Comparison of ENCODE assay signal across 19 cellular contexts in the genomic region with DNA sequence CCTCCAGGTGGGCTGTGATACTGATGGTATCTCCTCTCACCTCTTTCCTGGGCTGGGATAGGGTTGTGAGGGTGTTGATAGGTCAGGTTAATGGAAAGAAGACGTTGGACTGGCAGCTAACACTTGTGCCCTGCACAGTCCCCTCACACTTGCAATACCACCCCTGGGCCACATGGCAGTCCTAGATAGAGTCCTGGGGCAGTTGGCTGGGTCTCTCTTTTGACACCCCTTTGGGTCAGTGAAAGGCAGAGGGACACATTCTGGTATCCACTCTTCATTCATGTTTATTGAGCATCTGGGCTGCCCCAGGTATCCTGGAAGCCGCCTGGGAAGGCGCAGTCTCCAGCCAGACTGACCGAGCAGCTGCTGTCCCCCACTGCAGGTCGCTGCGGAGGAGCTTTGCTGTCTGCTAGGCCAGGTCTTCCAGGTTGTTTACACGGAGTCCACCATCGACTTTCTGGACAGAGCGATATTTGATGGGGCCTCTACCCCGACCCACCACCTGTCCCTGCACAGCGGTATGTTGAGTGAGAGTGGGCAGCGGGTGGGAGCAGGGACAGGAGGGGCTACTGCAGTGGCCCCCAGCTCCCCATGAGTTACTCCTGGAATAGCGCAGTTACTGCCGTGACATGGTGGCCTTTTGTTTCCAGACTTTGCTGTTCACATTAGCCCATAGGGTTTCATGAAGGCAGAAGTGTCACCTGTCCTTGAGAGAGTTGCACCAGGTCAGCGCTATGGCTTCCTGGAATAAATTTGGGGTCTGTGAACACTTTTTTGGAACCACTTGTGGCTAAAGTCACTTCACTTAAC. TPM values are rescaled to one million over a fixed set of nuclear protein-coding genes. Genes with fewer than 3 reads are reported as not detected.
DNase-seq lines count a peak whose midpoint lies in the region; ATAC-seq and TF ChIP-seq lines count a peak whose summit lies in the region.
"Had no signal": no experiment of that assay in that cellular context is flagged by ENCODE, and none has a peak within 500 bp of the region (broad histone marks: within the 10 kb centered on the region; RNA-seq: fewer than 3 reads in every experiment).

No MANE protein-coding gene starts in this region.

- no peak for TF ChIP-seq EP300 in tibial nerve (IDR thresholded peaks at IDR 0.05)

- no peaks in the 10 kb centered on the region for H3K9me3 Mint-ChIP-seq in CD14-positive monocyte
- H3K9me3 Mint-ChIP-seq in immature natural killer cell = no peaks in the 10 kb centered on the region
- H3K9me3 Mint-ChIP-seq: memory B cell had no signal

- H2AFZ ChIP-seq in DND-41 (ENCODE audit: low read depth, low read length) = no peak overlapping the region

- H3K9ac ChIP-seq in DND-41 (ENCODE audit: low read depth, low read length) = no peak overlapping the region
- H3K9ac ChIP-seq: BLaER1 had no signal

- intact Hi-C loops in CD14-positive monocyte (cut with micrococcal nuclease) = no loop called here

- H3K4me2 ChIP-seq in DND-41 (ENCODE audit: insufficient read depth, low read length) = no peak overlapping the region
- H3K4me2 ChIP-seq: BLaER1 had no signal

- H3K4me3 ChIP-seq in DND-41 (ENCODE audit: low read depth in 1 of 2, low read length in 2 of 2) (no peak overlapping the region), tibial nerve (no peak overlapping the region)
- H3K4me3 ChIP-seq: adrenal gland, BLaER1, gastroesophageal sphincter had no signal

- H3K79me2 ChIP-seq in DND-41 (ENCODE audit: insufficient read depth, low read length) = peaks cover 52% of the 10 kb centered on the region

- no peaks in the 10 kb centered on the region for H3K9me3 ChIP-seq in DND-41 (ENCODE audit: insufficient read depth, low read length, severe bottlenecking)
- no peaks in the 10 kb centered on the region for H3K9me3 ChIP-seq in T-helper 17 cell (ENCODE audit: control insufficient read depth, low read length, poor library complexity, severe bottlenecking)
- H3K9me3 ChIP-seq in tibial nerve = no peaks in the 10 kb centered on the region
- H3K9me3 ChIP-seq: adrenal gland, BLaER1, gastroesophageal sphincter had no signal

- H3K27me3 Mint-ChIP-seq in CD14-positive monocyte (ENCODE audit: low read depth in 3 of 3) (peaks cover 0 to 4% (median 2%) of the 10 kb centered on the region in 3 donors), T-helper 17 cell (no peaks in the 10 kb centered on the region), immature natural killer cell (ENCODE audit: low read depth in 3 of 3) (peaks cover 0 to 3% (median 2%) of the 10 kb centered on the region in 3 donors)
- H3K27me3 Mint-ChIP-seq: memory B cell had no signal

- DNase-seq in CD14-positive monocyte (ENCODE audit: low spot score) (no peak), DND-41 (no peak), T-helper 17 cell (no peak), immature natural killer cell (no peak), NCI-H2196 treated with DMSO at 0.1 percent for 48 hours (lab: John Stamatoyannopoulos, UW; ENCODE audit: unreplicated experiment) (no peak), ecto neural progenitor cell (ENCODE audit: low spot score) (no peak), tibial nerve (ENCODE audit: low spot score in 2 of 2) (no peak)
- DNase-seq: activated CD8-positive, alpha-beta memory T cell treated with anti-CD3 and anti-CD28 coated beads, Interleukin-2, amount 50 U/mL, for 48 hours; central memory CD4-positive, alpha-beta T cell; DMS79; KG1; NCI-H1105 treated with DMSO at 0.1 percent for 48 hours; NCI-H345; stimulated activated naive CD4-positive, alpha-beta T cell treated with Interleukin-2 at 50 U/mL for 16 hours had no signal

- no peak for TF ChIP-seq POLR2A in tibial nerve (IDR thresholded peaks at IDR 0.05)

- H3K4me1 Mint-ChIP-seq in CD14-positive monocyte = peaks cover 23% of the 10 kb centered on the region
- peaks cover 14% of the 10 kb centered on the region for H3K4me1 Mint-ChIP-seq in T-helper 17 cell
- peaks cover 69 to 76% of the 10 kb centered on the region in 2 donors for H3K4me1 Mint-ChIP-seq in immature natural killer cell

- H4K20me1 ChIP-seq in DND-41 (ENCODE audit: insufficient read depth, low read length) = peaks cover 78% of the 10 kb centered on the region

- no peaks in the 10 kb centered on the region for H3K4me1 ChIP-seq in DND-41 (ENCODE audit: insufficient read depth, low read length)
- peaks cover 0 to 11% (median 0%) of the 10 kb centered on the region in 4 donors for H3K4me1 ChIP-seq in tibial nerve
- H3K4me1 ChIP-seq: adrenal gland, gastroesophageal sphincter had no signal

- H3K36me3 ChIP-seq in DND-41 (ENCODE audit: insufficient read depth, low read length) (peaks cover 92% of the 10 kb centered on the region), tibial nerve (peaks cover 0 to 97% (median 25%) of the 10 kb centered on the region in 3 donors)

- ATAC-seq in DND-41 (ENCODE audit: insufficient read depth, low read depth) = peak; percentile 41; the same call in 1 of the 3 replicates
- no peak for ATAC-seq in T-helper 17 cell
- ATAC-seq: gastroesophageal sphincter had no signal

- WGBS in tibial nerve, 2 donors = 91 to 92% methylated on average over 12 to 15 of the region's 15 CpGs

- peaks cover 87 to 98% of the 10 kb centered on the region in 2 donors for H3K36me3 Mint-ChIP-seq in CD14-positive monocyte
- H3K36me3 Mint-ChIP-seq in T-helper 17 cell (ENCODE audit: low read depth) = peaks cover 17% of the 10 kb centered on the region
- peaks cover 0 to 45% (median 19%) of the 10 kb centered on the region in 3 donors for H3K36me3 Mint-ChIP-seq in immature natural killer cell

- H3K27ac Mint-ChIP-seq in CD14-positive monocyte (peak overlapping the region in 4 of 7 donors; percentile 7 to 84 (median 54)), T-helper 17 cell (peak overlapping the region; percentile 24), immature natural killer cell (peak overlapping the region; percentile 35 to 72 (median 46))

- H3K27ac ChIP-seq in DND-41 (ENCODE audit: low read length) (no peak overlapping the region), tibial nerve (no peak overlapping the region)
- H3K27ac ChIP-seq: adrenal gland, BLaER1, gastroesophageal sphincter, HL-60 had no signal

- no peak for TF ChIP-seq CTCF in CD14-positive monocyte (IDR thresholded peaks at IDR 0.05)
- TF ChIP-seq CTCF in DND-41 (IDR thresholded peaks at IDR 0.05; ENCODE audit: borderline replicate concordance, extremely low read depth, low read length, poor library complexity, severe bottlenecking) = peak; percentile 7
- TF ChIP-seq CTCF in tibial nerve (IDR thresholded peaks at IDR 0.05) = no peak

- H3K27me3 ChIP-seq in DND-41 (ENCODE audit: insufficient read depth, low read length, poor library complexity) (no peaks in the 10 kb centered on the region), tibial nerve (no peaks in the 10 kb centered on the region)
- H3K27me3 ChIP-seq: adrenal gland, BLaER1, gastroesophageal sphincter had no signal

- H3K4me3 Mint-ChIP-seq in CD14-positive monocyte (no peak overlapping the region), T-helper 17 cell (no peak overlapping the region), immature natural killer cell (no peak overlapping the region)

RNA-seq across cellular contexts. Expression of a gene that starts 19.1 kb away (rescaled TPM):
- not detected for polyA plus RNA-seq in CD14-positive monocyte
- total RNA-seq in T-helper 17 cell = under 1 TPM; 0.15 to 0.47 TPM
- under 1 TPM in 2 of 3 donors, not detected in 1; 0.26 to 0.65 TPM for polyA plus RNA-seq in immature natural killer cell
- total RNA-seq in tibial nerve = 1 to 10 TPM; 6.1 to 7.8 (median 6.7) TPM

RNA-seq across cellular contexts. Expression of a gene that starts 41.8 kb away (rescaled TPM):
- polyA plus RNA-seq in CD14-positive monocyte (10 to 100 TPM; 32.7 to 38.4 TPM), immature natural killer cell (10 to 100 TPM; 39.5 to 56.9 (median 52.2) TPM)
- total RNA-seq in T-helper 17 cell (10 to 100 TPM; 63.6 to 85.1 TPM), tibial nerve (10 to 100 TPM; 32.3 to 81.3 (median 54.0) TPM)

Comparison
In these comparisons a context has a peak if more than half of its experiments do, and no peak if none do; other contexts are left out.
1. RNA of a gene that starts 19.1 kb away (total RNA-seq): 6.1 to 7.8 TPM in tibial nerve; 0.15 to 0.47 TPM in T-helper 17 cell; every median in the first group is over 4 times any median in the second.
2. Peak in every context shown above with its lines, with median percentiles within 50 percentile points of each other: H3K27ac Mint-ChIP-seq.